28 cellular contexts compared by ENCODE assay signal in genomic region chr12:42003031-42003430, GRCh38.
"Had no signal": no experiment of that assay in that cellular context is flagged by ENCODE, and none has a peak within 500 bp of the region (broad histone marks: within the 10 kb centered on the region; RNA-seq: fewer than 3 reads in every experiment).

No MANE protein-coding gene starts in this region.

- DNase-seq: Karpas-422, Kasumi-1, KG1, MG63, MM.1S, MV-4-11, NCI-H1048, NCI-H1092, NCI-H1092 treated with DMSO at 0.1 percent for 48 hours, NCI-H1105, NCI-H1105 treated with DMSO at 0.1 percent for 48 hours, NCI-H1417 treated with DMSO at 0.1 percent for 48 hours, NCI-H1436, NCI-H1436 treated with DMSO at 0.1 percent for 48 hours, NCI-H1694, NCI-H1694 treated with DMSO at 0.1 percent for 48 hours, NCI-H187, NCI-H187 treated with DMSO at 0.1 percent for 48 hours, NCI-H1930, NCI-H2029, NCI-H2029 treated with DMSO at 0.1 percent for 48 hours, NCI-H2107, NCI-H2171, NCI-H2227 treated with DMSO at 0.1 percent for 48 hours, NCI-H226, NCI-H345, NCI-H446, NCI-H446 treated with DMSO at 0.1 percent for 48 hours had no signal
